Comparison of ENCODE assay signal across 1 cellular context in the genomic region with DNA sequence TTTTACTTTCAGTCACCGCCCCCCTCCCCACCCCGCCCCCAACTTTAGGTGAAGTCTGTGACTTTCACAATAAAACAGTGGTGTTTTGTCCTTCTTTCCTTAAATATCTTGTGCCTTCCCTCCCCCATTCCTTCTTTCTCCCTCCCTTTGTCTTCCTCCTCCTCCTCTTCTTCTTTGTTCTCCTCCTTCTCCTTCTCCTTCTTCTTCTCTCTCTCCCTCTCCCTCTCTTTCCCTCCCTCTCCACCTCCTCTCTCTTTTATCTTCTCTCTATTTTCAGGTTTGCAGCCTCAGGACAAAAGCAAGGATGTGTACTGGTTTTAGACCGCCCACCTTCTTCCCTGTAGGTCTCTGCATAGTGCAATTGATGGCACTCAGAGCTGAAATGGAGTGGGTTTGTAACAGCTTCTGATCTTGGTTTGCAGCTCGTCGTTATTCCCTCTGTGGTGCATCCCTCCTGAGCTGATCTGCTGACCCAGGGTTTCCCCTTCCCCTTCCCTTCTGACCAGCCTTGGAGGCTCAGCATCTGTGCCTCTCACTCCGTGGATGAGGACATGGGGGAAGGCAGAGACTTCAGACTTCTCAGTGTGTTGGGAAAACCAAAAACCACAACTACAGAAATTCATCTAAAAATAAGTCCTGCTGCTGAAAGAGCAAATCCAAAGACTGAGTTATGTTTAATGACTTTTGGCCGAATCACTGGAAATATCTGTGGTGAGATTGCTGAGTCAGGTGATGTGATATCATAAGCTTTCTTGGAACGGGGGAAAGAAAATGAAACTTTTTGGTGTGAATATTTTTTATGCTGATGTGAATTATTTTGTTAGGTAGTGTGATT.
TF ChIP-seq lines count a peak whose summit lies in the region.

No MANE protein-coding gene starts in this region.

TF ChIP-seq in HEK293, 187 proteins besides CTCF, POLR2A, EP300 and RAD21 (continued from another document):
- TF ChIP-seq, protein P1, sequence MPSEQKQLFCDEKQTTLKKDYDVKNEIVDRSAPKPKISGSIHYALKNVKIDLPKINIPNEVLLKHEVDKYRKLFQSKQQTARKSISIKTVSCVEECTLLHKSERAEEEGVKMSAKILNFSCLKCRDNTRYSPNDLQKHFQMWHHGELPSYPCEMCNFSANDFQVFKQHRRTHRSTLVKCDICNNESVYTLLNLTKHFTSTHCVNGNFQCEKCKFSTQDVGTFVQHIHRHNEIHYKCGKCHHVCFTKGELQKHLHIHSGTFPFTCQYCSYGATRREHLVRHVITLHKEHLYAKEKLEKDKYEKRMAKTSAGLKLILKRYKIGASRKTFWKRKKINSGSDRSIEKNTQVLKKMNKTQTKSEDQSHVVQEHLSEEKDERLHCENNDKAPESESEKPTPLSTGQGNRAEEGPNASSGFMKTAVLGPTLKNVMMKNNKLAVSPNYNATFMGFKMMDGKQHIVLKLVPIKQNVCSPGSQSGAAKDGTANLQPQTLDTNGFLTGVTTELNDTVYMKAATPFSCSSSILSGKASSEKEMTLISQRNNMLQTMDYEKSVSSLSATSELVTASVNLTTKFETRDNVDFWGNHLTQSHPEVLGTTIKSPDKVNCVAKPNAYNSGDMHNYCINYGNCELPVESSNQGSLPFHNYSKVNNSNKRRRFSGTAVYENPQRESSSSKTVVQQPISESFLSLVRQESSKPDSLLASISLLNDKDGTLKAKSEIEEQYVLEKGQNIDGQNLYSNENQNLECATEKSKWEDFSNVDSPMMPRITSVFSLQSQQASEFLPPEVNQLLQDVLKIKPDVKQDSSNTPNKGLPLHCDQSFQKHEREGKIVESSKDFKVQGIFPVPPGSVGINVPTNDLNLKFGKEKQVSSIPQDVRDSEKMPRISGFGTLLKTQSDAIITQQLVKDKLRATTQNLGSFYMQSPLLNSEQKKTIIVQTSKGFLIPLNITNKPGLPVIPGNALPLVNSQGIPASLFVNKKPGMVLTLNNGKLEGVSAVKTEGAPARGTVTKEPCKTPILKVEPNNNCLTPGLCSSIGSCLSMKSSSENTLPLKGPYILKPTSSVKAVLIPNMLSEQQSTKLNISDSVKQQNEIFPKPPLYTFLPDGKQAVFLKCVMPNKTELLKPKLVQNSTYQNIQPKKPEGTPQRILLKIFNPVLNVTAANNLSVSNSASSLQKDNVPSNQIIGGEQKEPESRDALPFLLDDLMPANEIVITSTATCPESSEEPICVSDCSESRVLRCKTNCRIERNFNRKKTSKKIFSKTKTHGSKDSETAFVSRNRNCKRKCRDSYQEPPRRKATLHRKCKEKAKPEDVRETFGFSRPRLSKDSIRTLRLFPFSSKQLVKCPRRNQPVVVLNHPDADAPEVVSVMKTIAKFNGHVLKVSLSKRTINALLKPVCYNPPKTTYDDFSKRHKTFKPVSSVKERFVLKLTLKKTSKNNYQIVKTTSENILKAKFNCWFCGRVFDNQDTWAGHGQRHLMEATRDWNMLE (tag by site-specific recombination; conservative IDR thresholded peaks at IDR 0.05; ENCODE audit: low read depth): no peak
- TF ChIP-seq MYNN (tag by site-specific recombination; IDR thresholded peaks at IDR 0.05; ENCODE audit: borderline replicate concordance): no peak
- TF ChIP-seq ZNF335 (tag by site-specific recombination; conservative IDR thresholded peaks at IDR 0.05): no peak
- no peak for TF ChIP-seq BCL11A (tag by site-specific recombination; IDR thresholded peaks at IDR 0.05; ENCODE audit: low read depth)
- TF ChIP-seq, protein P2, sequence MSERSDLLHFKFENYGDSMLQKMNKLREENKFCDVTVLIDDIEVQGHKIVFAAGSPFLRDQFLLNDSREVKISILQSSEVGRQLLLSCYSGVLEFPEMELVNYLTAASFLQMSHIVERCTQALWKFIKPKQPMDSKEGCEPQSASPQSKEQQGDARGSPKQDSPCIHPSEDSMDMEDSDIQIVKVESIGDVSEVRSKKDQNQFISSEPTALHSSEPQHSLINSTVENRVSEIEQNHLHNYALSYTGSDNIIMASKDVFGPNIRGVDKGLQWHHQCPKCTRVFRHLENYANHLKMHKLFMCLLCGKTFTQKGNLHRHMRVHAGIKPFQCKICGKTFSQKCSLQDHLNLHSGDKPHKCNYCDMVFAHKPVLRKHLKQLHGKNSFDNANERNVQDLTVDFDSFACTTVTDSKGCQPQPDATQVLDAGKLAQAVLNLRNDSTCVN (tag by site-specific recombination; optimal IDR thresholded peaks at IDR 0.05): no peak
- no peak for TF ChIP-seq ZEB2 (tag by site-specific recombination; IDR thresholded peaks at IDR 0.05)
- no peak for TF ChIP-seq OVOL3 (tag by site-specific recombination; IDR thresholded peaks at IDR 0.05)
- no peak for TF ChIP-seq ZFP69B (tag by site-specific recombination; IDR thresholded peaks at IDR 0.05)
- no peak for TF ChIP-seq ZNF140 (tag by site-specific recombination; IDR thresholded peaks at IDR 0.05)
- no peak for TF ChIP-seq GFI1B (tag by site-specific recombination; IDR thresholded peaks at IDR 0.05)
- peak; percentile 78 for TF ChIP-seq ZFHX2 (tag by site-specific recombination; conservative IDR thresholded peaks at IDR 0.05)
- TF ChIP-seq, protein P3, sequence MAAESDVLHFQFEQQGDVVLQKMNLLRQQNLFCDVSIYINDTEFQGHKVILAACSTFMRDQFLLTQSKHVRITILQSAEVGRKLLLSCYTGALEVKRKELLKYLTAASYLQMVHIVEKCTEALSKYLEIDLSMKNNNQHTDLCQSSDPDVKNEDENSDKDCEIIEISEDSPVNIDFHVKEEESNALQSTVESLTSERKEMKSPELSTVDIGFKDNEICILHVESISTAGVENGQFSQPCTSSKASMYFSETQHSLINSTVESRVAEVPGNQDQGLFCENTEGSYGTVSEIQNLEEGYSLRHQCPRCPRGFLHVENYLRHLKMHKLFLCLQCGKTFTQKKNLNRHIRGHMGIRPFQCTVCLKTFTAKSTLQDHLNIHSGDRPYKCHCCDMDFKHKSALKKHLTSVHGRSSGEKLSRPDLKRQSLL (tag by site-specific recombination; IDR thresholded peaks at IDR 0.05): no peak
- TF ChIP-seq, protein P4, sequence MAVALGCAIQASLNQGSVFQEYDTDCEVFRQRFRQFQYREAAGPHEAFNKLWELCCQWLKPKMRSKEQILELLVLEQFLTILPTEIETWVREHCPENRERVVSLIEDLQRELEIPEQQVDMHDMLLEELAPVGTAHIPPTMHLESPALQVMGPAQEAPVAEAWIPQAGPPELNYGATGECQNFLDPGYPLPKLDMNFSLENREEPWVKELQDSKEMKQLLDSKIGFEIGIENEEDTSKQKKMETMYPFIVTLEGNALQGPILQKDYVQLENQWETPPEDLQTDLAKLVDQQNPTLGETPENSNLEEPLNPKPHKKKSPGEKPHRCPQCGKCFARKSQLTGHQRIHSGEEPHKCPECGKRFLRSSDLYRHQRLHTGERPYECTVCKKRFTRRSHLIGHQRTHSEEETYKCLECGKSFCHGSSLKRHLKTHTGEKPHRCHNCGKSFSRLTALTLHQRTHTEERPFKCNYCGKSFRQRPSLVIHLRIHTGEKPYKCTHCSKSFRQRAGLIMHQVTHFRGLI (tag by site-specific recombination; IDR thresholded peaks at IDR 0.05): no peak
- TF ChIP-seq ZNF514 (tag by site-specific recombination; IDR thresholded peaks at IDR 0.05): no peak
- no peak for TF ChIP-seq TRIM28 (IDR thresholded peaks at IDR 0.05; ENCODE audit: borderline replicate concordance, low read length)
- TF ChIP-seq ZNF37A (tag by site-specific recombination; IDR thresholded peaks at IDR 0.05): no peak
- TF ChIP-seq ZNF112 (tag by site-specific recombination; IDR thresholded peaks at IDR 0.05): no peak
- no peak for TF ChIP-seq ZNF426 (tag by site-specific recombination; IDR thresholded peaks at IDR 0.05)
- TF ChIP-seq ZNF660 (tag by site-specific recombination; IDR thresholded peaks at IDR 0.05): no peak
- TF ChIP-seq, protein P5, sequence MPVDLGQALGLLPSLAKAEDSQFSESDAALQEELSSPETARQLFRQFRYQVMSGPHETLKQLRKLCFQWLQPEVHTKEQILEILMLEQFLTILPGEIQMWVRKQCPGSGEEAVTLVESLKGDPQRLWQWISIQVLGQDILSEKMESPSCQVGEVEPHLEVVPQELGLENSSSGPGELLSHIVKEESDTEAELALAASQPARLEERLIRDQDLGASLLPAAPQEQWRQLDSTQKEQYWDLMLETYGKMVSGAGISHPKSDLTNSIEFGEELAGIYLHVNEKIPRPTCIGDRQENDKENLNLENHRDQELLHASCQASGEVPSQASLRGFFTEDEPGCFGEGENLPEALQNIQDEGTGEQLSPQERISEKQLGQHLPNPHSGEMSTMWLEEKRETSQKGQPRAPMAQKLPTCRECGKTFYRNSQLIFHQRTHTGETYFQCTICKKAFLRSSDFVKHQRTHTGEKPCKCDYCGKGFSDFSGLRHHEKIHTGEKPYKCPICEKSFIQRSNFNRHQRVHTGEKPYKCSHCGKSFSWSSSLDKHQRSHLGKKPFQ (tag by site-specific recombination; IDR thresholded peaks at IDR 0.05): no peak
- no peak for TF ChIP-seq ZNF157 (tag by site-specific recombination; IDR thresholded peaks at IDR 0.05)
- TF ChIP-seq, protein P6, sequence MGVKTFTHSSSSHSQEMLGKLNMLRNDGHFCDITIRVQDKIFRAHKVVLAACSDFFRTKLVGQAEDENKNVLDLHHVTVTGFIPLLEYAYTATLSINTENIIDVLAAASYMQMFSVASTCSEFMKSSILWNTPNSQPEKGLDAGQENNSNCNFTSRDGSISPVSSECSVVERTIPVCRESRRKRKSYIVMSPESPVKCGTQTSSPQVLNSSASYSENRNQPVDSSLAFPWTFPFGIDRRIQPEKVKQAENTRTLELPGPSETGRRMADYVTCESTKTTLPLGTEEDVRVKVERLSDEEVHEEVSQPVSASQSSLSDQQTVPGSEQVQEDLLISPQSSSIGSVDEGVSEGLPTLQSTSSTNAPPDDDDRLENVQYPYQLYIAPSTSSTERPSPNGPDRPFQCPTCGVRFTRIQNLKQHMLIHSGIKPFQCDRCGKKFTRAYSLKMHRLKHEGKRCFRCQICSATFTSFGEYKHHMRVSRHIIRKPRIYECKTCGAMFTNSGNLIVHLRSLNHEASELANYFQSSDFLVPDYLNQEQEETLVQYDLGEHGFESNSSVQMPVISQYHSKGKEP (tag by site-specific recombination; IDR thresholded peaks at IDR 0.05): no peak
- no peak for TF ChIP-seq ZNF394 (tag by site-specific recombination; IDR thresholded peaks at IDR 0.05; ENCODE audit: borderline replicate concordance)
- no peak for TF ChIP-seq ZBTB17 (tag by site-specific recombination; IDR thresholded peaks at IDR 0.05)
- TF ChIP-seq ZNF169 (tag by site-specific recombination; IDR thresholded peaks at IDR 0.05): no peak
- TF ChIP-seq EGR2 (tag by site-specific recombination; IDR thresholded peaks at IDR 0.05; ENCODE audit: low read depth): peak; percentile 96
TF ChIP-seq in HEK293: peak in this region for 4.
